In the genomic region with DNA sequence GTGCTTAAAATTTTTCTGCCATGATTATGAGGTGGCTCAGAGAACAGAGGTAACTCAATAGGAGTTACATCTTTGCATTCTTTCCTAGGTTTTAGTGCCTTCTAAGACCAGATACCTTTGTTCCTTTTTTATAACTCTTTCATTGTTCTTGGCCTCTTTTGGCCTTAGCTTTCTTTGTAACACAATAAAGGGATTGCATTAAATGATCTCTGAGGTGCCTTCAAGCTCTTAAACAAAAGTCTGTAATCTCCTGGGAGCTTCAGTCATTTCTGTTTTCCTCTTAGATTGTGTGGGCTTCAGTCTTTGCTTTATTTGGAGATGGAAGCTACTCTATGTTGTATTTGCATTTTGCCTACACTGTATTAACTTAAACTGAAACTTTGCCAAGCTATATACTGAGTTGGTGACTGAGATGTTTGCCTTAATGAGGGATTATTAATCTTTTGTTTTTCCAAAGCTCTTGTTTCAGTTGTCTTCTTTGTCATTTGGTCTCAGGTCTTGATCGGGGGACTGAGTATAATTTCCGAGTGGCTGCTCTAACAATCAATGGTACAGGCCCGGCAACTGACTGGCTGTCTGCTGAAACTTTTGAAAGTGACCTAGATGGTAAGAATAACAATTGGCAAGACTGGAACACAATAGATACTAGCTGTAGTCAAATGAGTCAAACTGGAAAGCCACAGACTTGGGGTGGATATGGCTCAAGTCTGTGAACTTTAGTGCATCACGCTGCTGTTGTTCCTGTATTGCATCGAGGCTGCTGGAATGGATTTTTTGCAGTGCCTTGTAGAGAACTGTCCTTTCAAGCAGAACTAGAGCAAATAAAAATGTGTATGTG, we compare ENCODE assay signal across 22 cellular contexts.
DNase-seq lines count a peak whose midpoint lies in the region; ATAC-seq, FAIRE-seq and TF ChIP-seq lines count a peak whose summit lies in the region.
"Had no signal": no experiment of that assay in that cellular context is flagged by ENCODE, and none has a peak within 500 bp of the region (broad histone marks: within the 10 kb centered on the region; RNA-seq: fewer than 3 reads in every experiment).

No MANE protein-coding gene starts in this region.

- no peak overlapping the region for H3K27ac ChIP-seq in tibial nerve
- H3K27ac ChIP-seq: VCaP had no signal

- TF ChIP-seq POLR2A in tibial nerve (IDR thresholded peaks at IDR 0.05) = no peak

- H3K27me3 Mint-ChIP-seq in glutamatergic neuron (ENCODE audit: unreplicated experiment) = no peaks in the 10 kb centered on the region
- no peaks in the 10 kb centered on the region for H3K27me3 Mint-ChIP-seq in naive thymus-derived CD8-positive, alpha-beta T cell
- H3K27me3 Mint-ChIP-seq: activated naive CD4-positive, alpha-beta T cell treated with anti-CD3 and anti-CD28 coated beads, Interleukin-2, amount 10 ng/mL, durations not matched to agents 7 days and 5 days; CD4-positive, alpha-beta T cell had no signal

- no peaks in the 10 kb centered on the region for H3K9me3 Mint-ChIP-seq in glutamatergic neuron (ENCODE audit: unreplicated experiment)
- no peaks in the 10 kb centered on the region for H3K9me3 Mint-ChIP-seq in naive thymus-derived CD8-positive, alpha-beta T cell
- H3K9me3 Mint-ChIP-seq: activated naive CD4-positive, alpha-beta T cell treated with anti-CD3 and anti-CD28 coated beads, Interleukin-2, amount 10 ng/mL, durations not matched to agents 7 days and 5 days; CD4-positive, alpha-beta T cell; mesothelial cell of epicardium; neural crest cell had no signal

- ATAC-seq in HG02759 (IDR thresholded peaks at IDR 0.05; ENCODE audit: unreplicated experiment) = peak; percentile 72
- ATAC-seq in stimulated activated naive CD8-positive, alpha-beta T cell treated with anti-CD3 and anti-CD28 coated beads, Interleukin-15, Interleukin-2, amounts not matched to agents 100 U/mL and 50 U/mL, for 24 hours = peak; percentile 75
- no peak for ATAC-seq in naive thymus-derived CD8-positive, alpha-beta T cell

- TF ChIP-seq CTCF in glutamatergic neuron (IDR thresholded peaks at IDR 0.05; ENCODE audit: partially characterized antibody, unreplicated experiment) (no peak), tibial nerve (IDR thresholded peaks at IDR 0.05) (no peak)

- WGBS in tibial nerve, 2 donors = 90 to 96% methylated on average over 5 of the region's 5 CpGs

- H3K36me3 ChIP-seq in tibial nerve = peaks cover 0 to 76% (median 10%) of the 10 kb centered on the region in 3 donors

- no peak overlapping the region for H3K4me3 Mint-ChIP-seq in glutamatergic neuron (ENCODE audit: unreplicated experiment)
- H3K4me3 Mint-ChIP-seq in naive thymus-derived CD8-positive, alpha-beta T cell = no peak overlapping the region
- H3K4me3 Mint-ChIP-seq: activated naive CD4-positive, alpha-beta T cell treated with anti-CD3 and anti-CD28 coated beads, Interleukin-2, amount 10 ng/mL, durations not matched to agents 7 days and 5 days; CD4-positive, alpha-beta T cell; mesothelial cell of epicardium; neural crest cell had no signal

- POLR2A ChIA-PET in naive thymus-derived CD8-positive, alpha-beta T cell (lab: Charles Lee) = no interaction called here

- peak in 2 of 3 donors; percentile 2 to 5 for DNase-seq in stimulated activated CD4-positive, alpha-beta T cell treated with anti-CD3 and anti-CD28 coated beads, Interleukin-12 subunit alpha, Interleukin-12 subunit beta, amount 100 ng/mL, for 48 hours (ENCODE audit: low read depth in 2 of 3, low spot score in 1 of 3)
- DNase-seq in stimulated activated CD4-positive, alpha-beta T cell treated with anti-CD3 and anti-CD28 coated beads, Interleukin-2, amount 100 ng/mL, for 24 hours = no peak
- no peak for DNase-seq in HTR-8/SVneo (ENCODE audit: insufficient read length, low spot score)
- DNase-seq in stimulated activated naive CD8-positive, alpha-beta T cell treated with anti-CD3 and anti-CD28 coated beads, Interleukin-15, Interleukin-2, amounts not matched to agents 100 U/mL and 50 U/mL, for 24 hours = no peak
- DNase-seq in glutamatergic neuron = no peak
- DNase-seq in naive thymus-derived CD8-positive, alpha-beta T cell = no peak
- no peak for DNase-seq in tibial nerve (ENCODE audit: low spot score in 2 of 2)
- DNase-seq: activated CD8-positive, alpha-beta memory T cell treated with anti-CD3 and anti-CD28 coated beads, Interleukin-2, amount 50 U/mL, for 4 hours; activated naive CD4-positive, alpha-beta T cell treated with anti-CD3 and anti-CD28 coated beads, Interleukin-2, amount 10 ng/mL, durations not matched to agents 7 days and 5 days; CD4-positive, alpha-beta T cell; DMS79; hypothalamus; kidney glomerular epithelial cell; NCI-H2081; NCI-H524; retina; Right ventricle myocardium superior had no signal

- H3K4me1 Mint-ChIP-seq in glutamatergic neuron (ENCODE audit: low read depth, unreplicated experiment) = no peaks in the 10 kb centered on the region
- no peaks in the 10 kb centered on the region for H3K4me1 Mint-ChIP-seq in naive thymus-derived CD8-positive, alpha-beta T cell
- H3K4me1 Mint-ChIP-seq: activated naive CD4-positive, alpha-beta T cell treated with anti-CD3 and anti-CD28 coated beads, Interleukin-2, amount 10 ng/mL, durations not matched to agents 7 days and 5 days; mesothelial cell of epicardium had no signal

- no peak for TF ChIP-seq EP300 in tibial nerve (IDR thresholded peaks at IDR 0.05)

- H3K27me3 ChIP-seq in tibial nerve = no peaks in the 10 kb centered on the region

- H3K27ac Mint-ChIP-seq in glutamatergic neuron (ENCODE audit: unreplicated experiment) = no peak overlapping the region
- H3K27ac Mint-ChIP-seq in naive thymus-derived CD8-positive, alpha-beta T cell = no peak overlapping the region
- H3K27ac Mint-ChIP-seq: activated naive CD4-positive, alpha-beta T cell treated with anti-CD3 and anti-CD28 coated beads, Interleukin-2, amount 10 ng/mL, durations not matched to agents 7 days and 5 days; CD4-positive, alpha-beta T cell; mesothelial cell of epicardium had no signal

- no peaks in the 10 kb centered on the region for H3K9me3 ChIP-seq in tibial nerve

- peak; percentile 81 for FAIRE-seq in HTR-8/SVneo (lab: Jason Lieb, UNC)
- FAIRE-seq: GM18507 had no signal

- H3K4me3 ChIP-seq in tibial nerve = no peak overlapping the region

- no peaks in the 10 kb centered on the region for H3K36me3 Mint-ChIP-seq in glutamatergic neuron (ENCODE audit: unreplicated experiment)
- peaks cover 0 to 39% (median 8%) of the 10 kb centered on the region in 3 donors for H3K36me3 Mint-ChIP-seq in naive thymus-derived CD8-positive, alpha-beta T cell
- H3K36me3 Mint-ChIP-seq: activated naive CD4-positive, alpha-beta T cell treated with anti-CD3 and anti-CD28 coated beads, Interleukin-2, amount 10 ng/mL, durations not matched to agents 7 days and 5 days had no signal

- no peaks in the 10 kb centered on the region for H3K4me1 ChIP-seq in tibial nerve

Comparison
In these comparisons a context has a peak if more than half of its experiments do, and no peak if none do; other contexts are left out.
1. DNase-seq: peak in stimulated activated CD4-positive, alpha-beta T cell treated with anti-CD3 and anti-CD28 coated beads, Interleukin-12 subunit alpha, Interleukin-12 subunit beta, amount 100 ng/mL, for 48 hours (2 of 3); none in stimulated activated CD4-positive, alpha-beta T cell treated with anti-CD3 and anti-CD28 coated beads, Interleukin-2, amount 100 ng/mL, for 24 hours (0 of 2), HTR-8/SVneo (single experiment), stimulated activated naive CD8-positive, alpha-beta T cell treated with anti-CD3 and anti-CD28 coated beads, Interleukin-15, Interleukin-2, amounts not matched to agents 100 U/mL and 50 U/mL, for 24 hours (single experiment), glutamatergic neuron (single experiment), naive thymus-derived CD8-positive, alpha-beta T cell (0 of 10) and tibial nerve (0 of 2).
2. ATAC-seq: peak in HG02759 (single experiment) and stimulated activated naive CD8-positive, alpha-beta T cell treated with anti-CD3 and anti-CD28 coated beads, Interleukin-15, Interleukin-2, amounts not matched to agents 100 U/mL and 50 U/mL, for 24 hours (single experiment); none in naive thymus-derived CD8-positive, alpha-beta T cell (0 of 2).